Comparison of ENCODE assay signal across 22 cellular contexts in the genomic region with DNA sequence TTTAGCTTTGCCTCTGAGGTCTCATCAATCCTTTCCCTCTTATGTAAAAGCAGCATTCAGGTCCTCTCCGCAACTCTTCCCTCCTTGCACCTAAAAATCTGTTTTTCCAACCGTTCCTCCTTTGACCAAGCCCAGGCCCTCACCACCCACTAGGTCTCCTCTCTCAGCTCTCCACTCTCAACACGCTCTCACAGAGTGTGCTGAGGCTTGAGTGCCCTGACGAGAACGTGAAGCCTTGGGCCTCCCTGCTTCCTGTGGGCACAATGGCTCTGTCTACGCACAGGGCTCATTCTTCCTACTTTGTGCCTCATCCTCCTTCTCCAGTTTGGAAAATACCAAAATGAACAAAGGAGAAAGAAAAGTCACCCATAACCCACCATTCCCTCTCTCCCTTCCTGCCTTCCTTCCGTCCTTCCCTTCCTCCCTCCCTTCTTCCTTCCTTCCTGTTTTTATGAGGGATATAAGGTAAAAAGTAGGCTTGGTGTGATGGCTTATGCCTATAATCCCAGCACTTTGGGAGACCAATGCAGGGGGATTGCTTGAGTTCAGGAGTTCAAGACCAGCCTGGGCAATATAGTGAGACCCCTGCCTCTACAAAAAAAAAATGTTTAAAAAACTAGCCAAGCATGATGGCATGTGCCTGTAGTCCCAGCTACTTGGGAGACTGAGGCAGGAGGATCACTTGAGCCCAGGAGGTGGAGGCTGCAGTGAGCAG. TPM values are rescaled to one million over a fixed set of nuclear protein-coding genes. Genes with fewer than 3 reads are reported as not detected.
"Had no signal": no experiment of that assay in that cellular context is flagged by ENCODE, and none has a peak within 500 bp of the region (broad histone marks: within the 10 kb centered on the region; RNA-seq: fewer than 3 reads in every experiment).

No MANE protein-coding gene starts in this region.

- H3K36me3 ChIP-seq: esophagus squamous epithelium, stomach, thoracic aorta, uterus had no signal

- H3K9me3 ChIP-seq: esophagus squamous epithelium, stomach, thoracic aorta, uterus had no signal

- H3K27ac Mint-ChIP-seq: type B pancreatic cell had no signal

- ATAC-seq: effector memory CD8-positive, alpha-beta T cell; left cardiac atrium; left ventricle myocardium superior had no signal

- H3K4me1 ChIP-seq: esophagus squamous epithelium, stomach, uterus had no signal

- H3K9me3 Mint-ChIP-seq: effector memory CD8-positive, alpha-beta T cell; immature natural killer cell; naive B cell; nephron; type B pancreatic cell had no signal

- H3K4me3 ChIP-seq: esophagus squamous epithelium, lung, stomach, thoracic aorta, uterus had no signal

- FAIRE-seq: small intestine had no signal

- H3K27me3 ChIP-seq: esophagus squamous epithelium, stomach, uterus had no signal

- H3K4me3 Mint-ChIP-seq: effector memory CD8-positive, alpha-beta T cell; immature natural killer cell; naive B cell; nephron; type B pancreatic cell had no signal

- H3K27me3 Mint-ChIP-seq: effector memory CD8-positive, alpha-beta T cell had no signal

- H3K36me3 Mint-ChIP-seq: immature natural killer cell, naive B cell, type B pancreatic cell had no signal

- H3K27ac ChIP-seq: esophagus squamous epithelium, stomach, thoracic aorta, uterus had no signal

- H3K4me1 Mint-ChIP-seq: immature natural killer cell, nephron had no signal

- DNase-seq: effector memory CD8-positive, alpha-beta T cell; esophagus squamous epithelium; foreskin fibroblast; immature natural killer cell; kidney; left cardiac atrium; left ventricle myocardium superior; mesenchymal stem cell; naive B cell; posterior cingulate gyrus; small intestine; stimulated activated CD4-positive, alpha-beta T cell treated with anti-CD3 and anti-CD28 coated beads, Interleukin-12 subunit alpha, Interleukin-12 subunit beta, amount 100 ng/mL, for 4 hours; stimulated activated naive CD4-positive, alpha-beta T cell; stomach; substantia nigra; uterus had no signal

RNA-seq across cellular contexts. Expression of gene SSTR2, which starts 41.0 kb away (rescaled TPM):
- total RNA-seq: epithelial cell of proximal tubule, pulmonary artery endothelial cell had no signal
